1 cellular context compared by ENCODE assay signal in genomic region chr19:35644987-35645679, GRCh38.
TF ChIP-seq lines count a peak whose summit lies in the region.

No MANE protein-coding gene starts in this region.

TF ChIP-seq in IMR-90, 13 proteins besides CTCF, POLR2A, EP300 and RAD21:
- TF ChIP-seq MAZ (IDR thresholded peaks at IDR 0.05; ENCODE audit: borderline replicate concordance, low read depth, low read length) (0 out of 2 replicates have a peak, but pooled peaks have one; percentile 14), RCOR1 (IDR thresholded peaks at IDR 0.05; ENCODE audit: insufficient replicate concordance, low read length) (no peak)
TF ChIP-seq in IMR-90: peak in this region for 1.
